Comparison of ENCODE assay signal across 8 cellular contexts in the genomic region with DNA sequence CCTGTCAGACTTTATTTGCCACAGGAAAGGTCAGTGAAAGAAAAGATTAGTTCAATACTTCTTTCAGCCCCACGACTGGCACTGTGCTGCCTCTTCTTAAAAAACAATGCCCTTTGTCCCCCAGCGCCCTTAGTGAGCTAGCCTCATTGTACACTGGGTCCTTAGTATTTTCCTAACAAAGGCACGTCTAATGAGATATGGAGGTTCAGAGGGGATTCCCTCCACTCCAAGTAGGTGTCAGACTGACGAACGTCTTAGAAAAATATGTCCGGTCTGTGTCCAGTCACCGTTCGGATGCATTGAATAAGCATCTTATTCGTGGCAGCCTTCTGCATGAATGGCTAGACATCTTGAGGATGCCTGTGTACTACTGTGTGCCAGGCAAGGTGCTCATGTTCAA. TPM values are rescaled to one million over a fixed set of nuclear protein-coding genes. Genes with fewer than 3 reads are reported as not detected.
DNase-seq lines count a peak whose midpoint lies in the region; ATAC-seq lines count a peak whose summit lies in the region.

No MANE protein-coding gene starts in this region.

- no peak overlapping the region for H3K23ac ChIP-seq in neuronal stem cell (ENCODE audit: low read depth, low read length, poor library complexity)

- H3K4me3 ChIP-seq in NT2/D1 (ENCODE audit: insufficient read length, low read depth) (peak overlapping the region; percentile 60), neuronal stem cell (ENCODE audit: low read length in 2 of 2) (peak overlapping the region in 1 of 2 donors; percentile 53)

- H3K27ac Mint-ChIP-seq in effector memory CD8-positive, alpha-beta T cell: peak overlapping the region; percentile 82 to 86

- no peak overlapping the region for H3K4ac ChIP-seq in neuronal stem cell (ENCODE audit: low read length)

- H3K9me3 Mint-ChIP-seq in effector memory CD8-positive, alpha-beta T cell: no peaks in the 10 kb centered on the region

- peak overlapping the region; percentile 46 for H3K4me2 ChIP-seq in neuronal stem cell (ENCODE audit: insufficient read depth, low read length, poor library complexity, severe bottlenecking)

- peak overlapping the region; percentile 94 for H2AFZ ChIP-seq in neuronal stem cell (ENCODE audit: low read length)

- peaks cover 4% of the 10 kb centered on the region for H3K4me1 ChIP-seq in NT2/D1 (ENCODE audit: insufficient read depth, insufficient read length)
- H3K4me1 ChIP-seq in neuronal stem cell (ENCODE audit: control insufficient read depth in 2 of 2, insufficient read depth in 1 of 2, low read depth in 1 of 2, low read length in 2 of 2): peaks cover 8 to 9% of the 10 kb centered on the region in 2 donors

- H3K36me3 ChIP-seq in NT2/D1 (ENCODE audit: insufficient read depth, insufficient read length, low read length) (peaks cover 3% of the 10 kb centered on the region), neuronal stem cell (replicated peaks in 1 of 2; ENCODE audit: control insufficient read depth in 2 of 2, insufficient read depth in 2 of 2, low read length in 2 of 2) (peaks cover 0 to 8% of the 10 kb centered on the region in 2 donors)

- no peak overlapping the region for H2BK120ac ChIP-seq in neuronal stem cell (ENCODE audit: low read depth, low read length)

- no peak overlapping the region for H2AK5ac ChIP-seq in neuronal stem cell (ENCODE audit: low read depth, low read length)

- H4K8ac ChIP-seq in neuronal stem cell (ENCODE audit: low read depth, low read length): no peak overlapping the region

- peak; percentile 6 for DNase-seq in Caki2 (ENCODE audit: low read depth)
- DNase-seq in NT2/D1 (ENCODE audit: low read depth, low spot score): no peak
- DNase-seq in effector memory CD8-positive, alpha-beta T cell: no peak
- peak; percentile 33 for DNase-seq in neuronal stem cell (ENCODE audit: low spot score)
- DNase-seq in NCI-H446 (lab: John Stamatoyannopoulos, UW): no peak
- no peak for DNase-seq in germinal center (ENCODE audit: low spot score)
- no peak for DNase-seq in activated effector memory CD4-positive, alpha-beta T cell treated with Interleukin-2 at 50 U/mL for 16 hours

- H3K14ac ChIP-seq in neuronal stem cell (ENCODE audit: low read length): no peak overlapping the region

- no peaks in the 10 kb centered on the region for H3K27me3 Mint-ChIP-seq in effector memory CD8-positive, alpha-beta T cell

- no peaks in the 10 kb centered on the region for H3K9me3 ChIP-seq in NT2/D1 (ENCODE audit: insufficient read depth, low read length)
- no peaks in the 10 kb centered on the region for H3K9me3 ChIP-seq in neuronal stem cell (replicated peaks in 1 of 2; ENCODE audit: control insufficient read depth in 2 of 2, insufficient read depth in 1 of 2, low read depth in 1 of 2, low read length in 2 of 2)

- peaks cover 30 to 32% of the 10 kb centered on the region in 2 donors for H3K4me1 Mint-ChIP-seq in effector memory CD8-positive, alpha-beta T cell (ENCODE audit: low read depth in 2 of 2)

- no peak overlapping the region for H4K91ac ChIP-seq in neuronal stem cell (ENCODE audit: low read depth, low read length, poor library complexity)

- H2BK12ac ChIP-seq in neuronal stem cell (ENCODE audit: low read length): no peak overlapping the region

- H3K27ac ChIP-seq in neuronal stem cell (replicated peaks; ENCODE audit: low read length): no peak overlapping the region

- no CpG with 5 or more reads among the region's 9 CpGs for WGBS in neuronal stem cell (ENCODE audit: extremely low coverage in 2 of 2, insufficient read length in 2 of 2, insufficient replicate concordance in 1 of 2), 2 donors

- no peaks in the 10 kb centered on the region for H3K36me3 Mint-ChIP-seq in effector memory CD8-positive, alpha-beta T cell (ENCODE audit: insufficient read depth)

- no peaks in the 10 kb centered on the region for H3K79me1 ChIP-seq in neuronal stem cell (ENCODE audit: low read depth, low read length)

- H3K18ac ChIP-seq in neuronal stem cell (ENCODE audit: low read length): no peak overlapping the region

- peak overlapping the region; percentile 83 to 86 for H3K4me3 Mint-ChIP-seq in effector memory CD8-positive, alpha-beta T cell

- in situ Hi-C loops in Caki2 (cut with HindIII; ENCODE audit: low pct_unique_long_range_greater_than_20kb, low sequenced_read_pairs): no loop called here

- no peak overlapping the region for H2BK15ac ChIP-seq in neuronal stem cell (ENCODE audit: low read length)

- no peak for ATAC-seq in effector memory CD8-positive, alpha-beta T cell (replicated peaks)
- ATAC-seq in GM19397 (IDR thresholded peaks at IDR 0.05; ENCODE audit: unreplicated experiment): no peak

- H3K27me3 ChIP-seq in NT2/D1 (ENCODE audit: insufficient read depth, insufficient read length): no peaks in the 10 kb centered on the region
- H3K27me3 ChIP-seq in neuronal stem cell (ENCODE audit: control insufficient read depth in 3 of 3, insufficient read depth in 3 of 3, low read depth in 1 of 3, low read length in 3 of 3): no peaks in the 10 kb centered on the region

- H3K9ac ChIP-seq in NT2/D1 (ENCODE audit: insufficient read length, low read depth) (no peak overlapping the region), neuronal stem cell (ENCODE audit: low read depth, low read length, poor library complexity) (no peak overlapping the region)

- H2BK5ac ChIP-seq in neuronal stem cell (ENCODE audit: low read length): no peak overlapping the region

RNA-seq across cellular contexts. Expression of gene FECH, which starts 1.1 kb away (rescaled TPM):
- total RNA-seq in Caki2 (2014; rRNA removed; shearing (Covaris generic); ENCODE audit: low replicate concordance): 33.0 and 49.0 TPM in 2 replicates
- 20.1 TPM for polyA plus RNA-seq in neuronal stem cell (2013, experiment 1 of 2)
- 21.6 TPM for polyA plus RNA-seq in neuronal stem cell (2013, experiment 2 of 2)

RNA-seq across cellular contexts. Expression of gene NARS1, which starts 36.2 kb away (rescaled TPM):
- 95.3 and 106 TPM in 2 replicates for total RNA-seq in Caki2 (2014; rRNA removed; shearing (Covaris generic); ENCODE audit: low replicate concordance)
- 62.2 TPM for polyA plus RNA-seq in neuronal stem cell (2013, experiment 1 of 2)
- 59.1 TPM for polyA plus RNA-seq in neuronal stem cell (2013, experiment 2 of 2)

Comparison
In these comparisons a context has a peak if more than half of its experiments do, and no peak if none do; other contexts are left out.
1. DNase-seq: peak in Caki2 (single experiment) and neuronal stem cell (single experiment); none in NT2/D1 (single experiment), effector memory CD8-positive, alpha-beta T cell (0 of 3), NCI-H446 (0 of 2), germinal center (single experiment) and activated effector memory CD4-positive, alpha-beta T cell treated with Interleukin-2 at 50 U/mL for 16 hours (single experiment).